In genomic region chr18:21704603-21705364, GRCh38 we compare ENCODE assay signal across 8 cellular contexts. TPM values are rescaled to one million over a fixed set of nuclear protein-coding genes. Genes with fewer than 3 reads are reported as not detected.
DNase-seq lines count a peak whose midpoint lies in the region; ATAC-seq and TF ChIP-seq lines count a peak whose summit lies in the region.

A gene with protein sequence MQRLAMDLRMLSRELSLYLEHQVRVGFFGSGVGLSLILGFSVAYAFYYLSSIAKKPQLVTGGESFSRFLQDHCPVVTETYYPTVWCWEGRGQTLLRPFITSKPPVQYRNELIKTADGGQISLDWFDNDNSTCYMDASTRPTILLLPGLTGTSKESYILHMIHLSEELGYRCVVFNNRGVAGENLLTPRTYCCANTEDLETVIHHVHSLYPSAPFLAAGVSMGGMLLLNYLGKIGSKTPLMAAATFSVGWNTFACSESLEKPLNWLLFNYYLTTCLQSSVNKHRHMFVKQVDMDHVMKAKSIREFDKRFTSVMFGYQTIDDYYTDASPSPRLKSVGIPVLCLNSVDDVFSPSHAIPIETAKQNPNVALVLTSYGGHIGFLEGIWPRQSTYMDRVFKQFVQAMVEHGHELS (minus strand): TSS chr18:21704774. CDS start chr18:21704665, 109 bp downstream.

- H3K9ac ChIP-seq in HUES6 (ENCODE audit: low read length), result peak within 1 kb of the TSS; percentile 89
- H3K9ac ChIP-seq in OCI-LY3 (ENCODE audit: low read length), result peak within 1 kb of the TSS; percentile 91

- peaks cover 15% of the 10 kb centered on the region for H3K79me2 ChIP-seq in OCI-LY3 (ENCODE audit: low read length)

- H4K20me1 ChIP-seq in OCI-LY3 (ENCODE audit: insufficient read depth, low read length), result no peaks in the 10 kb centered on the region

- no peaks in the 10 kb centered on the region for H3K27me3 ChIP-seq in HUES6 (ENCODE audit: control insufficient read depth, insufficient read depth, low read length)
- no peaks in the 10 kb centered on the region for H3K27me3 ChIP-seq in OCI-LY3 (ENCODE audit: low read depth, low read length)

- H3K9me3 ChIP-seq in HUES6 (ENCODE audit: control insufficient read depth, insufficient read depth, low read depth, low read length), result peaks cover 6% of the 10 kb centered on the region
- H3K9me3 ChIP-seq in OCI-LY3 (ENCODE audit: insufficient read depth, low read length), result no peaks in the 10 kb centered on the region

- DNase-seq in DMS 273 (lab: John Stamatoyannopoulos, UW; ENCODE audit: unreplicated experiment) (peak; percentile 96), activated T-cell treated with anti-CD3 and anti-CD28 coated beads for 1 hour (ENCODE audit: low read depth) (peak; percentile 86), epithelial cell of esophagus (ENCODE audit: low read depth) (peak; percentile 97), mucosa of gallbladder (ENCODE audit: low spot score) (peak; percentile 94)
- DNase-seq in stimulated activated CD8-positive, alpha-beta memory T cell treated with anti-CD3 and anti-CD28 coated beads, Interleukin-4, amount 100 ng/mL, for 4 hours (ENCODE audit: low read depth in 2 of 2, low spot score in 1 of 2), result peak; percentile 74 to 88

- H3K4me1 ChIP-seq in HUES6 (ENCODE audit: control insufficient read depth, insufficient read depth, low read length) (0 out of 2 replicates have a peak, but pooled peaks cover 3% of the 10 kb centered on the region), OCI-LY3 (ENCODE audit: low read length) (peaks cover 14% of the 10 kb centered on the region; the same call in 1 of the 2 replicates)

- H3K36me3 ChIP-seq in HUES6 (ENCODE audit: control insufficient read depth, insufficient read depth, low read length), result peaks cover 13% of the 10 kb centered on the region; the same call in 1 of the 2 replicates
- H3K36me3 ChIP-seq in OCI-LY3 (replicated peaks; ENCODE audit: low read depth, low read length), result peaks cover 14% of the 10 kb centered on the region

- H3K27ac ChIP-seq in HUES6 (ENCODE audit: low read depth, low read length) (peak within 1 kb of the TSS; percentile 75; the same call in 1 of the 2 replicates), OCI-LY3 (ENCODE audit: low read length) (peak within 1 kb of the TSS; percentile 71)

- H3K4me3 ChIP-seq in HUES6 (ENCODE audit: low read depth, low read length) (peak within 1 kb of the TSS; percentile 77), OCI-LY3 (ENCODE audit: low read length) (peak within 1 kb of the TSS; percentile 97), epithelial cell of esophagus (ENCODE audit: low read length) (peak within 1 kb of the TSS; percentile 80)

- peak within 1 kb of the TSS; percentile 93 for H3K4me2 ChIP-seq in OCI-LY3 (ENCODE audit: low read length)

- peak within 1 kb of the TSS; percentile 86 for H2AFZ ChIP-seq in OCI-LY3 (ENCODE audit: low read depth, low read length)

- TF ChIP-seq CTCF in OCI-LY3 (IDR thresholded peaks at IDR 0.05; ENCODE audit: low read depth, low read length), result no peak; the same call in 1 of the 2 replicates
- TF ChIP-seq CTCF in epithelial cell of esophagus (IDR thresholded peaks at IDR 0.05; ENCODE audit: insufficient read depth, low read depth, low read length, missing control alignments), result peak; percentile 49

- ATAC-seq in GM21423 (IDR thresholded peaks at IDR 0.05; ENCODE audit: unreplicated experiment), result peak; percentile 92

RNA-seq across cellular contexts. Expression of the gene that starts here (rescaled TPM):
- total RNA-seq in mucosa of gallbladder, result 71.4 TPM

Comparison
In these comparisons a context has a peak if more than half of its experiments do, and no peak if none do; other contexts are left out.
1. Peak in every context shown above with its lines: DNase-seq, ATAC-seq, H3K4me3 ChIP-seq and H3K27ac ChIP-seq.